Comparison of ENCODE assay signal across 19 cellular contexts in genomic region chr20:10362674-10363073, GRCh38.
DNase-seq lines count a peak whose midpoint lies in the region; ATAC-seq and TF ChIP-seq lines count a peak whose summit lies in the region.
"Had no signal": no experiment of that assay in that cellular context is flagged by ENCODE, and none has a peak within 500 bp of the region (broad histone marks: within the 10 kb centered on the region; RNA-seq: fewer than 3 reads in every experiment).

No MANE protein-coding gene starts in this region.

- intact Hi-C loops in heart left ventricle (cut with DNase I), result no loop called here

- H3K4me1 ChIP-seq in heart left ventricle (peaks cover 0 to 10% (median 0%) of the 10 kb centered on the region in 12 donors), BE2C (peaks cover 1% of the 10 kb centered on the region; the same call in 1 of the 2 replicates)

- ATAC-seq in GM18870 (IDR thresholded peaks at IDR 0.05; ENCODE audit: unreplicated experiment) (peak; percentile 76), GM21390 (IDR thresholded peaks at IDR 0.05; ENCODE audit: unreplicated experiment) (peak; percentile 65), HG02943 (IDR thresholded peaks at IDR 0.05; ENCODE audit: low read depth, unreplicated experiment) (peak; percentile 73), HG03460 (IDR thresholded peaks at IDR 0.05; ENCODE audit: unreplicated experiment) (peak; percentile 78), heart left ventricle (no peak)
- ATAC-seq: activated T-cell treated with anti-CD3 and anti-CD28 coated beads, Interleukin-2, amount 50 U/mL, for 4 hours; heart right ventricle; Right ventricle myocardium inferior had no signal

- H3K4me3 ChIP-seq in heart left ventricle (no peak overlapping the region), BE2C (ENCODE audit: low read depth, low read length) (no peak overlapping the region)
- H3K4me3 ChIP-seq: heart right ventricle had no signal

- H3K27me3 ChIP-seq in heart left ventricle (peaks cover 0 to 3% (median 0%) of the 10 kb centered on the region in 9 donors), BE2C (no peaks in the 10 kb centered on the region)

- H3K36me3 ChIP-seq in heart left ventricle, result no peaks in the 10 kb centered on the region
- no peaks in the 10 kb centered on the region for H3K36me3 ChIP-seq in BE2C
- H3K36me3 ChIP-seq: heart right ventricle had no signal

- H3K9me3 ChIP-seq in heart left ventricle (no peaks in the 10 kb centered on the region), BE2C (no peaks in the 10 kb centered on the region)
- H3K9me3 ChIP-seq: heart right ventricle had no signal

- TF ChIP-seq POLR2A in heart left ventricle (IDR thresholded peaks at IDR 0.05), result no peak

- 91 to 98% (median 95%) methylated on average over 1 of the region's 1 CpG for WGBS in heart left ventricle, 4 donors

- TF ChIP-seq CTCF in heart left ventricle (IDR thresholded peaks at IDR 0.05) (no peak), BE2C (IDR thresholded peaks at IDR 0.05; ENCODE audit: low read depth, low read length) (no peak)

- H3K27ac ChIP-seq in heart left ventricle, result no peak overlapping the region
- H3K27ac ChIP-seq: heart right ventricle had no signal

- DNase-seq in LoVo (ENCODE audit: low spot score), result no peak
- DNase-seq in heart left ventricle, result no peak
- no peak for DNase-seq in BE2C
- no peak for DNase-seq in DMS153 (lab: John Stamatoyannopoulos, UW)
- DNase-seq: activated CD4-positive, alpha-beta T cell treated with anti-CD3 and anti-CD28 coated beads, Interleukin-2, amount 50 U/mL, for 4 hours; activated T-cell treated with anti-CD3 and anti-CD28 coated beads, Interleukin-2, amount 50 U/mL, for 4 hours; COR-L47; endodermal cell; H9; heart right ventricle; NCI-H1105 treated with DMSO at 0.1 percent for 48 hours; NCI-H69; nucleus accumbens; retina had no signal

Comparison
In these comparisons a context has a peak if more than half of its experiments do, and no peak if none do; other contexts are left out.
1. ATAC-seq: peak in GM18870 (single experiment), GM21390 (single experiment), HG02943 (single experiment) and HG03460 (single experiment); none in heart left ventricle (0 of 4).